ENCODE assay signal across 1 cellular context in genomic region chr5:71011194-71011792, GRCh38.
TF ChIP-seq lines count a peak whose summit lies in the region.

No MANE protein-coding gene starts in this region.

TF ChIP-seq in HepG2, 621 proteins besides CTCF, POLR2A, EP300 and RAD21 (continued from another document and continues in another):
- TF ChIP-seq AHDC1 (CRISPR knock-in tag; IDR thresholded peaks at IDR 0.05; ENCODE audit: borderline replicate concordance), result peak; percentile 65; the same call in 1 of the 2 replicates
- TF ChIP-seq POGZ (CRISPR knock-in tag; IDR thresholded peaks at IDR 0.05), result peak; percentile 44; the same call in 1 of the 2 replicates
- no peak for TF ChIP-seq ZNF326 (CRISPR knock-in tag; IDR thresholded peaks at IDR 0.05; ENCODE audit: borderline replicate concordance)
- no peak for TF ChIP-seq GMEB2 (CRISPR knock-in tag; IDR thresholded peaks at IDR 0.05; ENCODE audit: low read depth)
- no peak for TF ChIP-seq RORA (CRISPR knock-in tag; IDR thresholded peaks at IDR 0.05)
- TF ChIP-seq ZNF17 (CRISPR knock-in tag; IDR thresholded peaks at IDR 0.05), result no peak
- peak; percentile 3; the same call in 1 of the 2 replicates for TF ChIP-seq SMC3 (IDR thresholded peaks at IDR 0.05; ENCODE audit: low read length)
- no peak for TF ChIP-seq GATAD1 (CRISPR knock-in tag; IDR thresholded peaks at IDR 0.05)
- no peak for TF ChIP-seq ZNF646 (CRISPR knock-in tag; IDR thresholded peaks at IDR 0.05)
- TF ChIP-seq DNMT1 (CRISPR knock-in tag; IDR thresholded peaks at IDR 0.05), result no peak
- TF ChIP-seq, protein P1, sequence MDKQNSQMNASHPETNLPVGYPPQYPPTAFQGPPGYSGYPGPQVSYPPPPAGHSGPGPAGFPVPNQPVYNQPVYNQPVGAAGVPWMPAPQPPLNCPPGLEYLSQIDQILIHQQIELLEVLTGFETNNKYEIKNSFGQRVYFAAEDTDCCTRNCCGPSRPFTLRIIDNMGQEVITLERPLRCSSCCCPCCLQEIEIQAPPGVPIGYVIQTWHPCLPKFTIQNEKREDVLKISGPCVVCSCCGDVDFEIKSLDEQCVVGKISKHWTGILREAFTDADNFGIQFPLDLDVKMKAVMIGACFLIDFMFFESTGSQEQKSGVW (CRISPR knock-in tag; IDR thresholded peaks at IDR 0.05; ENCODE audit: borderline replicate concordance), result no peak
- TF ChIP-seq TOPORS (CRISPR knock-in tag; IDR thresholded peaks at IDR 0.05), result no peak
- no peak for TF ChIP-seq ZNF619 (CRISPR knock-in tag; IDR thresholded peaks at IDR 0.05)
- TF ChIP-seq, protein P2, sequence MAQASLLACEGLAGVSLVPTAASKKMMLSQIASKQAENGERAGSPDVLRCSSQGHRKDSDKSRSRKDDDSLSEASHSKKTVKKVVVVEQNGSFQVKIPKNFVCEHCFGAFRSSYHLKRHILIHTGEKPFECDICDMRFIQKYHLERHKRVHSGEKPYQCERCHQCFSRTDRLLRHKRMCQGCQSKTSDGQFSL (CRISPR knock-in tag; IDR thresholded peaks at IDR 0.05), result no peak
- TF ChIP-seq FOXO1 (CRISPR knock-in tag; IDR thresholded peaks at IDR 0.05), result peak; percentile 24; the same call in 1 of the 2 replicates
- TF ChIP-seq ZNF225 (CRISPR knock-in tag; IDR thresholded peaks at IDR 0.05), result no peak
- TF ChIP-seq ZBTB46 (CRISPR knock-in tag; IDR thresholded peaks at IDR 0.05; ENCODE audit: borderline replicate concordance), result no peak
- TF ChIP-seq NPAS2 (CRISPR knock-in tag; IDR thresholded peaks at IDR 0.05; ENCODE audit: borderline replicate concordance), result no peak
- TF ChIP-seq ZNF768 (CRISPR knock-in tag; IDR thresholded peaks at IDR 0.05), result no peak
- no peak for TF ChIP-seq ZNF234 (CRISPR knock-in tag; conservative IDR thresholded peaks at IDR 0.05)
- TF ChIP-seq KLF13 (CRISPR knock-in tag; IDR thresholded peaks at IDR 0.05), result no peak
- no peak for TF ChIP-seq TEAD2 (CRISPR knock-in tag; IDR thresholded peaks at IDR 0.05)
- TF ChIP-seq CREBL2 (CRISPR knock-in tag; IDR thresholded peaks at IDR 0.05; ENCODE audit: borderline replicate concordance), result no peak
- no peak for TF ChIP-seq ZC3H13 (CRISPR knock-in tag; IDR thresholded peaks at IDR 0.05)
- no peak for TF ChIP-seq ZNF251 (CRISPR knock-in tag; IDR thresholded peaks at IDR 0.05)
- no peak for TF ChIP-seq ZNF614 (CRISPR knock-in tag; IDR thresholded peaks at IDR 0.05; ENCODE audit: borderline replicate concordance)
- TF ChIP-seq CCDC6 (CRISPR knock-in tag; IDR thresholded peaks at IDR 0.05), result no peak
- peak; percentile 77; the same call in 1 of the 2 replicates for TF ChIP-seq ZBTB20 (CRISPR knock-in tag; IDR thresholded peaks at IDR 0.05; ENCODE audit: borderline replicate concordance, low read depth)
- TF ChIP-seq ZBTB1 (CRISPR knock-in tag; IDR thresholded peaks at IDR 0.05; ENCODE audit: borderline replicate concordance), result no peak
- no peak for TF ChIP-seq DZIP1 (CRISPR knock-in tag; IDR thresholded peaks at IDR 0.05)
- TF ChIP-seq, protein P3, sequence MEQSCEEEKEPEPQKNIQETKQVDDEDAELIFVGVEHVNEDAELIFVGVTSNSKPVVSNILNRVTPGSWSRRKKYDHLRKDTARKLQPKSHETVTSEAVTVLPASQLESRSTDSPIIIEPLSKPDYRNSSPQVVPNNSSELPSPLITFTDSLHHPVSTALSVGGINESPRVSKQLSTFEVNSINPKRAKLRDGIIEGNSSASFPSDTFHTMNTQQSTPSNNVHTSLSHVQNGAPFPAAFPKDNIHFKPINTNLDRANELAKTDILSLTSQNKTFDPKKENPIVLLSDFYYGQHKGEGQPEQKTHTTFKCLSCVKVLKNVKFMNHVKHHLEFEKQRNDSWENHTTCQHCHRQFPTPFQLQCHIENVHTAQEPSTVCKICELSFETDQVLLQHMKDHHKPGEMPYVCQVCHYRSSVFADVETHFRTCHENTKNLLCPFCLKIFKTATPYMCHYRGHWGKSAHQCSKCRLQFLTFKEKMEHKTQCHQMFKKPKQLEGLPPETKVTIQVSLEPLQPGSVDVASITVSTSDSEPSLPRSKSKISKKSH (CRISPR knock-in tag; IDR thresholded peaks at IDR 0.05; ENCODE audit: borderline replicate concordance), result no peak
- TF ChIP-seq KLF12 (CRISPR knock-in tag; IDR thresholded peaks at IDR 0.05; ENCODE audit: borderline replicate concordance), result no peak
- no peak for TF ChIP-seq SRSF4 (IDR thresholded peaks at IDR 0.05; ENCODE audit: low read depth, low read length, poor library complexity, severe bottlenecking)
- peak; percentile 49 for TF ChIP-seq ZNF781 (CRISPR knock-in tag; IDR thresholded peaks at IDR 0.05; ENCODE audit: borderline replicate concordance, not compliant biosample characterization)
- no peak for TF ChIP-seq ZNF205 (CRISPR knock-in tag; IDR thresholded peaks at IDR 0.05)
- TF ChIP-seq DR1 (CRISPR knock-in tag; IDR thresholded peaks at IDR 0.05), result no peak
- no peak for TF ChIP-seq ATRX (CRISPR knock-in tag; IDR thresholded peaks at IDR 0.05; ENCODE audit: borderline replicate concordance)
- no peak for TF ChIP-seq ELF3 (CRISPR knock-in tag; IDR thresholded peaks at IDR 0.05)
- TF ChIP-seq KMT2A (CRISPR knock-in tag; IDR thresholded peaks at IDR 0.05), result no peak
